ENCODE assay signal across 20 cellular contexts in genomic region chr18:58360324-58360723, GRCh38.
"Had no signal": no experiment of that assay in that cellular context is flagged by ENCODE, and none has a peak within 500 bp of the region (broad histone marks: within the 10 kb centered on the region; RNA-seq: fewer than 3 reads in every experiment).

No MANE protein-coding gene starts in this region.

- H2AFZ ChIP-seq: hepatocyte had no signal

- H3K27ac Mint-ChIP-seq: endodermal cell, nephron had no signal

- H3K9me3 Mint-ChIP-seq: endodermal cell, naive B cell, nephron had no signal

- FAIRE-seq: small intestine had no signal

- ATAC-seq: left colon; right cardiac atrium; stimulated activated naive CD8-positive, alpha-beta T cell treated with anti-CD3 and anti-CD28 coated beads, Interleukin-15, Interleukin-2, amounts not matched to agents 100 U/mL and 50 U/mL, for 24 hours; upper lobe of right lung had no signal

- H3K4me2 ChIP-seq: hepatocyte had no signal

- H3K4me1 Mint-ChIP-seq: naive B cell had no signal

- H3K27me3 Mint-ChIP-seq: naive B cell had no signal

- H3K27me3 ChIP-seq: hepatocyte, tibial nerve, upper lobe of right lung, vagina had no signal

- H3K4me3 Mint-ChIP-seq: endodermal cell, naive B cell, nephron had no signal

- H3K4me3 ChIP-seq: coronary artery, hepatocyte, lung, tibial nerve, upper lobe of right lung, vagina had no signal

- H3K27ac ChIP-seq: coronary artery, tibial nerve, upper lobe of right lung, vagina had no signal

- H3K9me3 ChIP-seq: tibial nerve, upper lobe of right lung, vagina had no signal

- DNase-seq: effector CD4-positive, alpha-beta T cell; endodermal cell; foreskin melanocyte; head of caudate nucleus; left colon; left ventricle myocardium superior; mesendoderm; naive B cell; posterior cingulate gyrus; right cardiac atrium; small intestine; stimulated activated CD4-positive, alpha-beta T cell treated with anti-CD3 and anti-CD28 coated beads, Interleukin-2, amount 100 ng/mL, for 48 hours; stimulated activated naive CD8-positive, alpha-beta T cell treated with anti-CD3 and anti-CD28 coated beads, Interleukin-15, Interleukin-2, amounts not matched to agents 100 U/mL and 50 U/mL, for 24 hours; upper lobe of right lung had no signal

- H3K36me3 ChIP-seq: vagina had no signal

- H3K4me1 ChIP-seq: vagina had no signal
